1 cellular context compared by ENCODE assay signal in the genomic region with DNA sequence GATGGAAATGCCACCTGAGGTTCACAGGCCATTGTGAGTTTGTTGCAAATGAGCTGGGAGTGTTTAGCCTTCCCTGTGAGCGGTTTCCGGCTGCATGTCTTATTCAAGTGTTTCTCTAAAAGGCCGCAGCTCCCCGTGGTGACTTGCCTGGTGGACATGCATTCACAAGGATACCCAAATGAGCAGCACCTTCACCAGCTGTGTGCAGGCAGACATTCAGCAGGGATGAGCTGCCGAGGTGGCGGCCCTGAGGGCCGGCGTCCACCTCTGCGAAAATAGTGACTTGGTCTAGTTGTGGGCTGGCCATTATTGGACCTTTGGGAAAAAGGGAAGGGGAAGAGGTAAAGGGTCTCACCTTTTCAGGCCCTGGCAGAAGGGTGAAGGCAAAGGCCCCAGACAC.
TF ChIP-seq lines count a peak whose summit lies in the region.

No MANE protein-coding gene starts in this region.

TF ChIP-seq in WTC11, 78 proteins besides CTCF, POLR2A, EP300 and RAD21 (continued from another document):
- TF ChIP-seq ARID4B (CRISPR knock-in tag; IDR thresholded peaks at IDR 0.05; ENCODE audit: borderline replicate concordance) = peak; percentile 30; the same call in 1 of the 2 replicates
- no peak for TF ChIP-seq CREM (CRISPR knock-in tag; IDR thresholded peaks at IDR 0.05)
- TF ChIP-seq SMAD3 (CRISPR knock-in tag; IDR thresholded peaks at IDR 0.05; ENCODE audit: borderline replicate concordance) = no peak
- TF ChIP-seq FOXP4 (CRISPR knock-in tag; IDR thresholded peaks at IDR 0.05) = peak; percentile 93; the same call in 1 of the 2 replicates
- no peak for TF ChIP-seq ZNF232 (CRISPR knock-in tag; IDR thresholded peaks at IDR 0.05)
- TF ChIP-seq, protein P1, sequence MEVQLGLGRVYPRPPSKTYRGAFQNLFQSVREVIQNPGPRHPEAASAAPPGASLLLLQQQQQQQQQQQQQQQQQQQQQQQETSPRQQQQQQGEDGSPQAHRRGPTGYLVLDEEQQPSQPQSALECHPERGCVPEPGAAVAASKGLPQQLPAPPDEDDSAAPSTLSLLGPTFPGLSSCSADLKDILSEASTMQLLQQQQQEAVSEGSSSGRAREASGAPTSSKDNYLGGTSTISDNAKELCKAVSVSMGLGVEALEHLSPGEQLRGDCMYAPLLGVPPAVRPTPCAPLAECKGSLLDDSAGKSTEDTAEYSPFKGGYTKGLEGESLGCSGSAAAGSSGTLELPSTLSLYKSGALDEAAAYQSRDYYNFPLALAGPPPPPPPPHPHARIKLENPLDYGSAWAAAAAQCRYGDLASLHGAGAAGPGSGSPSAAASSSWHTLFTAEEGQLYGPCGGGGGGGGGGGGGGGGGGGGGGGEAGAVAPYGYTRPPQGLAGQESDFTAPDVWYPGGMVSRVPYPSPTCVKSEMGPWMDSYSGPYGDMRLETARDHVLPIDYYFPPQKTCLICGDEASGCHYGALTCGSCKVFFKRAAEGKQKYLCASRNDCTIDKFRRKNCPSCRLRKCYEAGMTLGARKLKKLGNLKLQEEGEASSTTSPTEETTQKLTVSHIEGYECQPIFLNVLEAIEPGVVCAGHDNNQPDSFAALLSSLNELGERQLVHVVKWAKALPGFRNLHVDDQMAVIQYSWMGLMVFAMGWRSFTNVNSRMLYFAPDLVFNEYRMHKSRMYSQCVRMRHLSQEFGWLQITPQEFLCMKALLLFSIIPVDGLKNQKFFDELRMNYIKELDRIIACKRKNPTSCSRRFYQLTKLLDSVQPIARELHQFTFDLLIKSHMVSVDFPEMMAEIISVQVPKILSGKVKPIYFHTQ (CRISPR knock-in tag; IDR thresholded peaks at IDR 0.05) = no peak
- TF ChIP-seq FOXP1 (CRISPR knock-in tag; IDR thresholded peaks at IDR 0.05; ENCODE audit: borderline replicate concordance) = 0 out of 2 replicates have a peak, but pooled peaks have one; percentile 38
- peak; percentile 75 for TF ChIP-seq ETV6 (CRISPR knock-in tag; IDR thresholded peaks at IDR 0.05)
- peak; percentile 78; the same call in 1 of the 2 replicates for TF ChIP-seq FOXK1 (CRISPR knock-in tag; IDR thresholded peaks at IDR 0.05)
- TF ChIP-seq, protein P2, sequence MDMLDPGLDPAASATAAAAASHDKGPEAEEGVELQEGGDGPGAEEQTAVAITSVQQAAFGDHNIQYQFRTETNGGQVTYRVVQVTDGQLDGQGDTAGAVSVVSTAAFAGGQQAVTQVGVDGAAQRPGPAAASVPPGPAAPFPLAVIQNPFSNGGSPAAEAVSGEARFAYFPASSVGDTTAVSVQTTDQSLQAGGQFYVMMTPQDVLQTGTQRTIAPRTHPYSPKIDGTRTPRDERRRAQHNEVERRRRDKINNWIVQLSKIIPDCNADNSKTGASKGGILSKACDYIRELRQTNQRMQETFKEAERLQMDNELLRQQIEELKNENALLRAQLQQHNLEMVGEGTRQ (CRISPR knock-in tag; IDR thresholded peaks at IDR 0.05) = 0 out of 2 replicates have a peak, but pooled peaks have one; percentile 16
- no peak for TF ChIP-seq ZSCAN18 (CRISPR knock-in tag; IDR thresholded peaks at IDR 0.05)
- TF ChIP-seq NFYB (CRISPR knock-in tag; conservative IDR thresholded peaks at IDR 0.05; ENCODE audit: low read depth) = no peak
- TF ChIP-seq ZNF423 (CRISPR knock-in tag; IDR thresholded peaks at IDR 0.05) = peak; percentile 73
- TF ChIP-seq SP1 (CRISPR knock-in tag; conservative IDR thresholded peaks at IDR 0.05) = peak; percentile 56; the same call in 1 of the 2 replicates
- TF ChIP-seq, protein P3, sequence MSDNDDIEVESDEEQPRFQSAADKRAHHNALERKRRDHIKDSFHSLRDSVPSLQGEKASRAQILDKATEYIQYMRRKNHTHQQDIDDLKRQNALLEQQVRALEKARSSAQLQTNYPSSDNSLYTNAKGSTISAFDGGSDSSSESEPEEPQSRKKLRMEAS (CRISPR knock-in tag; IDR thresholded peaks at IDR 0.05) = peak; percentile 38; the same call in 1 of the 2 replicates
